ENCODE assay signal across 8 cellular contexts in the genomic region with DNA sequence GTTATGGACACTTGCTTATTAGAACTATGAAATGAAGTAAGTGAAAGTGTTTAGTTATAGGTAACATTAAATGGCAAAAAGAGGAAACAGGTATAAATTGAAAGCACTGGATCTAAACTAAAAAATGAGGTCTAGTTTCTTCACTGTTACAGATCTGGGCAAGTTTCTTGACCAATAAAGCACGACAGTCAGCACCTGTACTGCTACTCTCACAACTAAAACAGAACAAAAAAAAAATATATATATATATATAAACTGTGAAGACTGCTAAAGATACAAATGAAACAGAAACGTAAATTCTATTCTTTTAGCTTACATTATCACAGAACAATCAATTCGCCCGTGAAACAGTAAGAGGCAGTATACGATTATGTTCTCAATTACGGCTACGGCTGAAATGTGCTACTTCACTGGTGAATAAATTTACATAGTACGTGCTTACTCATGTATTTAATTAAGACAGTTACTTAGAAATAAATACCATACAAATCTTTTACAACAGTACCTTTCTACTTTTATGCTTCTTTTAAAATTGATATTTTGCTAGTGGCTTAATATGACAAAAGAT. TPM values are rescaled to one million over a fixed set of nuclear protein-coding genes. Genes with fewer than 3 reads are reported as not detected.
DNase-seq lines count a peak whose midpoint lies in the region; ATAC-seq, FAIRE-seq and TF ChIP-seq lines count a peak whose summit lies in the region.

No MANE protein-coding gene starts in this region.

- ATAC-seq in GM21367 (IDR thresholded peaks at IDR 0.05; ENCODE audit: unreplicated experiment) (peak; percentile 31), HG03575 (IDR thresholded peaks at IDR 0.05; ENCODE audit: extremely low read depth, insufficient number of reproducible peaks, low FRiP score, unreplicated experiment) (peak; percentile 36), GM12878 (peak; percentile 29), natural killer cell (peak in 1 of 3 donors; percentile 19), WTC11 (no peak)

- no peak for FAIRE-seq in GM12878 (lab: Jason Lieb, UNC)

- H3K4me1 Mint-ChIP-seq in natural killer cell (peaks cover 19 to 28% of the 10 kb centered on the region in 2 donors), WTC11 (peaks cover 42% of the 10 kb centered on the region)

- H3K9me3 Mint-ChIP-seq in natural killer cell (peaks cover 0 to 2% of the 10 kb centered on the region in 2 donors), WTC11 (peaks cover 6% of the 10 kb centered on the region)

- no peaks in the 10 kb centered on the region; the same call in 2 of the 3 replicates for H3K9me3 ChIP-seq in GM12878 (replicated peaks; ENCODE audit: control insufficient read depth, insufficient read depth, low read length)

- TF ChIP-seq RAD21 in GM12878 (IDR thresholded peaks at IDR 0.05; ENCODE audit: insufficient read depth, low read depth, low read length), result peak; percentile 81

- H3K27me3 Mint-ChIP-seq in natural killer cell (ENCODE audit: low read depth in 2 of 2) (no peaks in the 10 kb centered on the region), WTC11 (ENCODE audit: low read depth) (peaks cover 6% of the 10 kb centered on the region; the same call in 1 of the 2 replicates)

- no peak for TF ChIP-seq POLR2A in GM12878 (IDR thresholded peaks at IDR 0.05; ENCODE audit: low read depth, low read length)

- H2AFZ ChIP-seq in GM12878 (ENCODE audit: control insufficient read depth, low read depth, low read length), result no peak overlapping the region

- TF ChIP-seq CTCF in GM12865 (IDR thresholded peaks at IDR 0.05; ENCODE audit: insufficient read depth, low read depth, low read length, missing control alignments) (peak; percentile 35), GM12878 (IDR thresholded peaks at IDR 0.05 in 2 of 3, conservative IDR thresholded peaks at IDR 0.05 in 1 of 3; ENCODE audit: control insufficient read depth in 2 of 3, extremely low read depth in 1 of 3, insufficient read depth in 1 of 3, low read depth in 3 of 3, low read length in 3 of 3) (peak; percentile 39 to 68 (median 56); a peak in 5 of 6 replicates), natural killer cell (IDR thresholded peaks at IDR 0.05) (no peak), WTC11 (IDR thresholded peaks at IDR 0.05) (no peak)

- SMC1A ChIA-PET in GM12878 (lab: Charles Lee; ENCODE audit: uncharacterized antibody, unreplicated experiment), result interaction anchor here (0.6 to 3.1 kb wide), 52 partner anchors 9 to 1363 kb away, joined by 3 to 61 read pairs (median 5); no protein-coding TSS in a partner anchor

- in situ Hi-C loops in GM12878 (cut with MboI), result loop anchor here (5.0 kb wide), 1 partner anchor 340 kb away; no protein-coding TSS in a partner anchor

- CTCF ChIA-PET in GM12878 (lab: Yijun Ruan, JAX), result interaction anchor here (0.6 to 3.1 kb wide), 58 partner anchors 8 to 694 kb away, joined by 3 to 92 read pairs (median 5); no protein-coding TSS in a partner anchor
- CTCF ChIA-PET in WTC11 (lab: Charles Lee), result interaction anchor here (2.7 kb wide), 1 partner anchor 8 kb away, joined by 25 read pairs; no protein-coding TSS in a partner anchor

- RAD21 ChIA-PET in GM12878 (lab: Charles Lee; ENCODE audit: unreplicated experiment), result interaction anchor here (0.6 to 3.1 kb wide), 49 partner anchors 9 to 483 kb away, joined by 3 to 62 read pairs (median 6); no protein-coding TSS in a partner anchor

- H3K4me3 ChIP-seq in GM12865 (ENCODE audit: low read depth, low read length) (peak overlapping the region; percentile 41), GM12878 (no peak overlapping the region)

- H3K4me1 ChIP-seq in GM12878 (ENCODE audit: control insufficient read depth, insufficient read depth, low read length), result peaks cover 4% of the 10 kb centered on the region

- H3K4me3 Mint-ChIP-seq in natural killer cell (peak overlapping the region; percentile 35), WTC11 (no peak overlapping the region)

- no peaks in the 10 kb centered on the region for H4K20me1 ChIP-seq in GM12878 (ENCODE audit: control insufficient read depth, insufficient read depth)

- no peaks in the 10 kb centered on the region for H3K36me3 ChIP-seq in GM12878 (ENCODE audit: control insufficient read depth in 2 of 2, insufficient read depth in 2 of 2, low read length in 1 of 2)

- POLR2A ChIA-PET in GM12878 (lab: Charles Lee), result interaction anchor here (0.6 kb wide), 1 partner anchor 101 kb away, joined by 3 read pairs; no protein-coding TSS in a partner anchor
- POLR2A ChIA-PET in WTC11 (lab: Charles Lee), result no interaction called here

- intact Hi-C loops in GM12878 (cut with micrococcal nuclease; ENCODE audit: unreplicated experiment) (loop anchor here (1.0 to 2.0 kb wide), 2 partner anchors 229 to 240 kb away; no protein-coding TSS in a partner anchor), natural killer cell (cut with micrococcal nuclease) (no loop called here)

- peaks cover 67% of the 10 kb centered on the region for H3K79me2 ChIP-seq in GM12878 (ENCODE audit: control insufficient read depth, insufficient read depth, low read length)

- no peak overlapping the region for H3K27ac Mint-ChIP-seq in natural killer cell
- no peak overlapping the region for H3K27ac Mint-ChIP-seq in WTC11

- H3K9ac ChIP-seq in GM12878 (ENCODE audit: control insufficient read depth, insufficient read depth, low read length), result no peak overlapping the region

- 1% methylated on average over 8 of the region's 8 CpGs for WGBS in GM12878 (ENCODE audit: insufficient coverage, insufficient replicate concordance, low lambda C conversion rate, missing lambda C conversion rate)

- no peak; a peak in 1 of 4 replicates for TF ChIP-seq EP300 in GM12878 (IDR thresholded peaks at IDR 0.05; ENCODE audit: borderline replicate concordance in 1 of 2, control insufficient read depth in 1 of 2, low read depth in 2 of 2, low read length in 2 of 2)

- H3K27me3 ChIP-seq in GM12878 (replicated peaks in 1 of 2; ENCODE audit: control insufficient read depth in 2 of 2, insufficient read depth in 2 of 2, low read length in 1 of 2), result no peaks in the 10 kb centered on the region

- H3K36me3 Mint-ChIP-seq in natural killer cell (no peaks in the 10 kb centered on the region), WTC11 (peaks cover 3% of the 10 kb centered on the region)

- no TSS peak for BruUV-seq in GM12878 (replicated peaks; lab: Mats Ljungman, UMichigan)

- no peak overlapping the region for H3K27ac ChIP-seq in GM12878 (ENCODE audit: control insufficient read depth, insufficient read depth)

- peak overlapping the region; percentile 50 for H3K4me2 ChIP-seq in GM12878 (ENCODE audit: control insufficient read depth, insufficient read depth)

- DNase-seq in GM12865 (ENCODE audit: low read depth), result peak; percentile 68
- peak; percentile 40 for DNase-seq in GM12878 (ENCODE audit: low read depth, low spot score)
- no peak for DNase-seq in natural killer cell
- DNase-seq in activated CD8-positive, alpha-beta memory T cell treated with anti-CD3 and anti-CD28 coated beads for 24 hours, result no peak
- DNase-seq in WTC11 (ENCODE audit: low spot score), result no peak
- no peak for DNase-seq in NCI-H524 (lab: John Stamatoyannopoulos, UW)

TF ChIP-seq in GM12878, 131 proteins besides CTCF, POLR2A, EP300 and RAD21 (continues in another document):
- TF ChIP-seq BACH1 (IDR thresholded peaks at IDR 0.05; ENCODE audit: borderline replicate concordance) (peak; percentile 54; the same call in 1 of the 2 replicates), MTA2 (IDR thresholded peaks at IDR 0.05; ENCODE audit: low read depth) (no peak), SMC3 (IDR thresholded peaks at IDR 0.05; ENCODE audit: borderline replicate concordance, low read length) (peak; percentile 67; the same call in 1 of the 2 replicates)

TF ChIP-seq in WTC11, 78 proteins besides CTCF, POLR2A, EP300 and RAD21 (continues in another document):
- TF ChIP-seq EMX1 (CRISPR knock-in tag; IDR thresholded peaks at IDR 0.05) (no peak), MYBL2 (CRISPR knock-in tag; IDR thresholded peaks at IDR 0.05) (no peak), ZNF423 (CRISPR knock-in tag; IDR thresholded peaks at IDR 0.05) (no peak), ZNF317 (CRISPR knock-in tag; IDR thresholded peaks at IDR 0.05; ENCODE audit: borderline replicate concordance, low read depth) (no peak), ZNF219 (CRISPR knock-in tag; IDR thresholded peaks at IDR 0.05; ENCODE audit: borderline replicate concordance) (no peak), HMGA2 (CRISPR knock-in tag; IDR thresholded peaks at IDR 0.05) (no peak)
- TF ChIP-seq, protein P1, sequence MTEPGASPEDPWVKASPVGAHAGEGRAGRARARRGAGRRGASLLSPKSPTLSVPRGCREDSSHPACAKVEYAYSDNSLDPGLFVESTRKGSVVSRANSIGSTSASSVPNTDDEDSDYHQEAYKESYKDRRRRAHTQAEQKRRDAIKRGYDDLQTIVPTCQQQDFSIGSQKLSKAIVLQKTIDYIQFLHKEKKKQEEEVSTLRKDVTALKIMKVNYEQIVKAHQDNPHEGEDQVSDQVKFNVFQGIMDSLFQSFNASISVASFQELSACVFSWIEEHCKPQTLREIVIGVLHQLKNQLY (CRISPR knock-in tag; IDR thresholded peaks at IDR 0.05), result no peak
- TF ChIP-seq, protein P2, sequence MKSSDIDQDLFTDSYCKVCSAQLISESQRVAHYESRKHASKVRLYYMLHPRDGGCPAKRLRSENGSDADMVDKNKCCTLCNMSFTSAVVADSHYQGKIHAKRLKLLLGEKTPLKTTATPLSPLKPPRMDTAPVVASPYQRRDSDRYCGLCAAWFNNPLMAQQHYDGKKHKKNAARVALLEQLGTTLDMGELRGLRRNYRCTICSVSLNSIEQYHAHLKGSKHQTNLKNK (CRISPR knock-in tag; IDR thresholded peaks at IDR 0.05), result no peak

RNA-seq across cellular contexts. Expression of a gene that starts 4.2 kb away (rescaled TPM):
- 36.4 and 49.5 TPM in 2 replicates for total RNA-seq in GM12878 (2013; cell fraction: nucleolus; rRNA removed)
- total RNA-seq in GM12878 (2014; rRNA removed), result 16.9 and 23.0 TPM in 2 replicates
- total RNA-seq in GM12878 (2014; rRNA removed; fragmentation: Illumina TruSeq; extraction: Trizol), result 14.3 and 16.0 TPM in 2 replicates
- 10.3 and 11.9 TPM in 2 replicates for total RNA-seq in GM12878 (2021)
- 3.6 TPM for polyA plus RNA-seq in GM12878 (2011; ENCODE audit: low read depth)
- 1.7 and 2.2 TPM in 2 replicates for polyA plus RNA-seq in GM12878 (2011; rRNA removed)
- 0.95 and 1.3 TPM in 2 replicates for polyA plus RNA-seq in GM12878 (2011; cell fraction: cytosol; rRNA removed)
- 1.6 and 2.3 TPM in 2 replicates for polyA plus RNA-seq in GM12878 (2011; cell fraction: nucleus; rRNA removed)
- 4.4 and 6.7 TPM in 2 replicates for polyA plus RNA-seq in GM12878 (2012)
- 8.3 and 9.6 TPM in 2 replicates for polyA plus RNA-seq in GM12878 (2014; fragmentation: Illumina TruSeq; extraction: Trizol)
- 1 to 10 TPM; 1.7 to 1.9 TPM for polyA plus RNA-seq in GM12878 (2014; fragmentation: Nextera tagmentation; extraction: Ambion mirVana)
- polyA plus RNA-seq in GM12878 (2014; rRNA removed), result 3.3 and 3.8 TPM in 2 replicates
- 1 to 10 TPM; 4.1 to 4.9 TPM for polyA plus RNA-seq in GM12878 (2016; fragmentation: Nextera tagmentation; extraction: Ambion mirVana)
- polyA minus RNA-seq in GM12878 (2011; rRNA and poly(A)+ RNA removed), result 1.5 and 6.5 TPM in 2 replicates
- polyA minus RNA-seq in GM12878 (2011; cell fraction: cytosol; rRNA and poly(A)+ RNA removed), result 1.9 and 4.0 TPM in 2 replicates
- 5.7 and 7.2 TPM in 2 replicates for polyA minus RNA-seq in GM12878 (2011; cell fraction: nucleus; rRNA and poly(A)+ RNA removed)
- total RNA-seq in natural killer cell, result 10 to 100 TPM; 20.7 to 54.7 (median 44.9) TPM
- 5.8 to 9.8 TPM (median 7.1 TPM) in 3 replicates for total RNA-seq in WTC11 (2021)

Comparison
In these comparisons a context has a peak if more than half of its experiments do, and no peak if none do; other contexts are left out.
1. DNase-seq: peak in GM12865 (single experiment) and GM12878 (single experiment); none in natural killer cell (single experiment), activated CD8-positive, alpha-beta memory T cell treated with anti-CD3 and anti-CD28 coated beads for 24 hours (single experiment), WTC11 (single experiment) and NCI-H524 (0 of 2).
2. CTCF ChIP-seq: peak in GM12865 (single experiment) and GM12878 (3 of 3); none in natural killer cell (single experiment) and WTC11 (single experiment).